In genomic region chr3:10700821-10701220, GRCh38 we compare ENCODE assay signal across 16 cellular contexts.
"Had no signal": no experiment of that assay in that cellular context is flagged by ENCODE, and none has a peak within 500 bp of the region (broad histone marks: within the 10 kb centered on the region; RNA-seq: fewer than 3 reads in every experiment).

No MANE protein-coding gene starts in this region.

- H3K9me3 Mint-ChIP-seq: natural killer cell treated with Interleukin-12 subunit alpha and Interleukin-12 subunit beta and Interleukin-15 and Interleukin-18, amount 100 ng/mL, for 72 hours; stimulated activated memory B cell treated with anti-CD40 and anti-IgM and Interleukin-4, amounts not matched to agents 10 μg/mL and 1 μg/mL and 100 μg/mL, for 72 hours had no signal

- H3K4me3 Mint-ChIP-seq: natural killer cell treated with Interleukin-12 subunit alpha and Interleukin-12 subunit beta and Interleukin-15 and Interleukin-18, amount 100 ng/mL, for 72 hours; neural progenitor cell; stimulated activated memory B cell treated with anti-CD40 and anti-IgM and Interleukin-4, amounts not matched to agents 10 μg/mL and 1 μg/mL and 100 μg/mL, for 72 hours had no signal

- DNase-seq: effector memory CD4-positive, alpha-beta T cell; heart left ventricle; hippocampal formation; left colon; left ventricle myocardium superior; mesenchymal stem cell; midbrain; nucleus accumbens; ovary; stimulated activated CD4-positive, alpha-beta T cell treated with anti-CD3 and anti-CD28 coated beads, Interleukin-2, amount 100 ng/mL, for 48 hours; stimulated activated CD8-positive, alpha-beta memory T cell treated with anti-CD3 and anti-CD28 coated beads, Interleukin-4, amount 100 ng/mL, for 48 hours; trophoblast cell had no signal

- H3K4me1 Mint-ChIP-seq: stimulated activated memory B cell treated with anti-CD40 and anti-IgM and Interleukin-4, amounts not matched to agents 10 μg/mL and 1 μg/mL and 100 μg/mL, for 72 hours had no signal

- H3K27ac Mint-ChIP-seq: natural killer cell treated with Interleukin-12 subunit alpha and Interleukin-12 subunit beta and Interleukin-15 and Interleukin-18, amount 100 ng/mL, for 72 hours; neural progenitor cell; stimulated activated memory B cell treated with anti-CD40 and anti-IgM and Interleukin-4, amounts not matched to agents 10 μg/mL and 1 μg/mL and 100 μg/mL, for 72 hours had no signal

- H3K36me3 Mint-ChIP-seq: natural killer cell treated with Interleukin-12 subunit alpha and Interleukin-12 subunit beta and Interleukin-15 and Interleukin-18, amount 100 ng/mL, for 72 hours; neural progenitor cell; stimulated activated memory B cell treated with anti-CD40 and anti-IgM and Interleukin-4, amounts not matched to agents 10 μg/mL and 1 μg/mL and 100 μg/mL, for 72 hours had no signal

- ATAC-seq: esophagus mucosa; heart left ventricle; left colon; left ventricle myocardium superior; natural killer cell treated with Interleukin-12 subunit alpha and Interleukin-12 subunit beta and Interleukin-15 and Interleukin-18, amount 100 ng/mL, for 72 hours; stimulated activated memory B cell treated with anti-CD40 and anti-IgM and Interleukin-4, amounts not matched to agents 10 μg/mL and 1 μg/mL and 100 μg/mL, for 72 hours had no signal
